Comparison of ENCODE assay signal across 12 cellular contexts in genomic region chr17:2223617-2223927, GRCh38.
A peak's percentile ranks its signal among the peaks of the same experiment; 100 is the strongest.
DNase-seq lines count a peak whose midpoint lies in the region; ATAC-seq and TF ChIP-seq lines count a peak whose summit lies in the region.
"Had no signal": no experiment of that assay in that cellular context is flagged by ENCODE, and none has a peak within 500 bp of the region (broad histone marks: within the 10 kb centered on the region; RNA-seq: fewer than 3 reads in every experiment).

No MANE protein-coding gene starts in this region.

- H3K27ac ChIP-seq in right atrium auricular region: peak overlapping the region; percentile 44 to 57
- H3K27ac ChIP-seq in effector memory CD4-positive, alpha-beta T cell (ENCODE audit: insufficient read depth, low read length, poor library complexity, severe bottlenecking): peak overlapping the region; percentile 42

- H3K4me1 ChIP-seq in right atrium auricular region: peaks cover 0 to 31% of the 10 kb centered on the region in 2 donors
- H3K4me1 ChIP-seq in effector memory CD4-positive, alpha-beta T cell (ENCODE audit: control insufficient read depth, insufficient read depth, low read length, poor library complexity, severe bottlenecking): no peaks in the 10 kb centered on the region
- H3K4me1 ChIP-seq: BE2C had no signal

- H3K27me3 Mint-ChIP-seq in naive thymus-derived CD8-positive, alpha-beta T cell: no peaks in the 10 kb centered on the region

- no peak overlapping the region for H3K4me3 Mint-ChIP-seq in naive thymus-derived CD8-positive, alpha-beta T cell
- H3K4me3 Mint-ChIP-seq: neural crest cell had no signal

- H3K4me1 Mint-ChIP-seq in naive thymus-derived CD8-positive, alpha-beta T cell: peaks cover 13 to 42% (median 32%) of the 10 kb centered on the region in 4 donors

- no peaks in the 10 kb centered on the region for H3K9me3 Mint-ChIP-seq in naive thymus-derived CD8-positive, alpha-beta T cell
- H3K9me3 Mint-ChIP-seq: neural crest cell had no signal

- ATAC-seq in left ventricle myocardium superior (no peak), HG03520 (IDR thresholded peaks at IDR 0.05; ENCODE audit: unreplicated experiment) (no peak)
- ATAC-seq in naive thymus-derived CD8-positive, alpha-beta T cell: no peak

- DNase-seq in right atrium auricular region (ENCODE audit: low spot score): no peak
- DNase-seq in left ventricle myocardium superior: no peak
- no peak for DNase-seq in effector memory CD4-positive, alpha-beta T cell
- DNase-seq in naive thymus-derived CD8-positive, alpha-beta T cell: no peak
- no peak for DNase-seq in NCI-H2196 (lab: John Stamatoyannopoulos, UW; ENCODE audit: unreplicated experiment)
- no peak for DNase-seq in activated CD4-positive, CD25-positive, alpha-beta regulatory T cell (lab: John Stamatoyannopoulos, UW)
- DNase-seq in NCI-H146 treated with DMSO at 0.1 percent for 48 hours (lab: John Stamatoyannopoulos, UW; ENCODE audit: unreplicated experiment): no peak
- DNase-seq: BE2C, NCI-H2171 had no signal

- no peaks in the 10 kb centered on the region for H3K9me3 ChIP-seq in right atrium auricular region
- H3K9me3 ChIP-seq in effector memory CD4-positive, alpha-beta T cell (ENCODE audit: control insufficient read depth, low read length): no peaks in the 10 kb centered on the region
- H3K9me3 ChIP-seq: ascending aorta, BE2C had no signal

- no peaks in the 10 kb centered on the region for H3K36me3 ChIP-seq in right atrium auricular region
- H3K36me3 ChIP-seq in effector memory CD4-positive, alpha-beta T cell (ENCODE audit: control insufficient read depth, insufficient read depth, low read length): peaks cover 5% of the 10 kb centered on the region
- H3K36me3 ChIP-seq: ascending aorta, BE2C had no signal

- peak overlapping the region in 6 of 10 donors; percentile 14 to 76 (median 64) for H3K27ac Mint-ChIP-seq in naive thymus-derived CD8-positive, alpha-beta T cell

- H3K36me3 Mint-ChIP-seq in naive thymus-derived CD8-positive, alpha-beta T cell: peaks cover 0 to 46% (median 4%) of the 10 kb centered on the region in 3 donors

- intact Hi-C loops in left ventricle myocardium superior (cut with micrococcal nuclease): no loop called here

- no peak for TF ChIP-seq CTCF in right atrium auricular region (IDR thresholded peaks at IDR 0.05)

- H3K27me3 ChIP-seq in right atrium auricular region: no peaks in the 10 kb centered on the region
- no peaks in the 10 kb centered on the region for H3K27me3 ChIP-seq in effector memory CD4-positive, alpha-beta T cell (replicated peaks; ENCODE audit: control insufficient read depth, insufficient read depth, low read length, poor library complexity, severe bottlenecking)
- H3K27me3 ChIP-seq: ascending aorta, BE2C had no signal

- no peak overlapping the region for H3K4me3 ChIP-seq in right atrium auricular region
- H3K4me3 ChIP-seq in effector memory CD4-positive, alpha-beta T cell (ENCODE audit: insufficient read depth, low read depth, low read length, poor library complexity, severe bottlenecking): no peak overlapping the region
- H3K4me3 ChIP-seq: ascending aorta had no signal

- POLR2A ChIA-PET in naive thymus-derived CD8-positive, alpha-beta T cell (lab: Charles Lee): interaction anchor here (0.6 kb wide), 2 partner anchors 179 to 540 kb away, joined by 5 read pairs; no protein-coding TSS in a partner anchor
